In genomic region chr5:14870347-14871083, GRCh38 we compare ENCODE assay signal across 1 cellular context.
TF ChIP-seq lines count a peak whose summit lies in the region.

No MANE protein-coding gene starts in this region.

TF ChIP-seq in HepG2, 621 proteins besides CTCF, POLR2A, EP300 and RAD21:
- TF ChIP-seq DMTF1 (CRISPR knock-in tag; IDR thresholded peaks at IDR 0.05) (no peak), ZNF775 (CRISPR knock-in tag; IDR thresholded peaks at IDR 0.05; ENCODE audit: borderline replicate concordance) (no peak), SAP130 (CRISPR knock-in tag; IDR thresholded peaks at IDR 0.05; ENCODE audit: low read depth) (0 out of 2 replicates have a peak, but pooled peaks have one; percentile 10), KDM2A (CRISPR knock-in tag; IDR thresholded peaks at IDR 0.05; ENCODE audit: borderline replicate concordance, low read depth) (0 out of 2 replicates have a peak, but pooled peaks have one; percentile 12), ZNF768 (CRISPR knock-in tag; IDR thresholded peaks at IDR 0.05) (no peak), JDP2 (CRISPR knock-in tag; IDR thresholded peaks at IDR 0.05; ENCODE audit: borderline replicate concordance) (no peak), CEBPG (CRISPR knock-in tag; IDR thresholded peaks at IDR 0.05) (no peak), ZNF292 (CRISPR knock-in tag; IDR thresholded peaks at IDR 0.05; ENCODE audit: borderline replicate concordance, low read depth) (no peak)
- TF ChIP-seq, protein P1, sequence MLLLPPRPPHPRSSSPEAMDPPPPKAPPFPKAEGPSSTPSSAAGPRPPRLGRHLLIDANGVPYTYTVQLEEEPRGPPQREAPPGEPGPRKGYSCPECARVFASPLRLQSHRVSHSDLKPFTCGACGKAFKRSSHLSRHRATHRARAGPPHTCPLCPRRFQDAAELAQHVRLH (CRISPR knock-in tag; IDR thresholded peaks at IDR 0.05; ENCODE audit: borderline replicate concordance, low read depth): no peak
- TF ChIP-seq, protein P2, sequence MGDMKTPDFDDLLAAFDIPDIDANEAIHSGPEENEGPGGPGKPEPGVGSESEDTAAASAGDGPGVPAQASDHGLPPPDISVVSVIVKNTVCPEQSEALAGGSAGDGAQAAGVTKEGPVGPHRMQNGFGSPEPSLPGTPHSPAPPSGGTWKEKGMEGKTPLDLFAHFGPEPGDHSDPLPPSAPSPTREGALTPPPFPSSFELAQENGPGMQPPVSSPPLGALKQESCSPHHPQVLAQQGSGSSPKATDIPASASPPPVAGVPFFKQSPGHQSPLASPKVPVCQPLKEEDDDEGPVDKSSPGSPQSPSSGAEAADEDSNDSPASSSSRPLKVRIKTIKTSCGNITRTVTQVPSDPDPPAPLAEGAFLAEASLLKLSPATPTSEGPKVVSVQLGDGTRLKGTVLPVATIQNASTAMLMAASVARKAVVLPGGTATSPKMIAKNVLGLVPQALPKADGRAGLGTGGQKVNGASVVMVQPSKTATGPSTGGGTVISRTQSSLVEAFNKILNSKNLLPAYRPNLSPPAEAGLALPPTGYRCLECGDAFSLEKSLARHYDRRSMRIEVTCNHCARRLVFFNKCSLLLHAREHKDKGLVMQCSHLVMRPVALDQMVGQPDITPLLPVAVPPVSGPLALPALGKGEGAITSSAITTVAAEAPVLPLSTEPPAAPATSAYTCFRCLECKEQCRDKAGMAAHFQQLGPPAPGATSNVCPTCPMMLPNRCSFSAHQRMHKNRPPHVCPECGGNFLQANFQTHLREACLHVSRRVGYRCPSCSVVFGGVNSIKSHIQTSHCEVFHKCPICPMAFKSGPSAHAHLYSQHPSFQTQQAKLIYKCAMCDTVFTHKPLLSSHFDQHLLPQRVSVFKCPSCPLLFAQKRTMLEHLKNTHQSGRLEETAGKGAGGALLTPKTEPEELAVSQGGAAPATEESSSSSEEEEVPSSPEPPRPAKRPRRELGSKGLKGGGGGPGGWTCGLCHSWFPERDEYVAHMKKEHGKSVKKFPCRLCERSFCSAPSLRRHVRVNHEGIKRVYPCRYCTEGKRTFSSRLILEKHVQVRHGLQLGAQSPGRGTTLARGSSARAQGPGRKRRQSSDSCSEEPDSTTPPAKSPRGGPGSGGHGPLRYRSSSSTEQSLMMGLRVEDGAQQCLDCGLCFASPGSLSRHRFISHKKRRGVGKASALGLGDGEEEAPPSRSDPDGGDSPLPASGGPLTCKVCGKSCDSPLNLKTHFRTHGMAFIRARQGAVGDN (CRISPR knock-in tag; IDR thresholded peaks at IDR 0.05): peak; percentile 24; the same call in 1 of the 2 replicates
